8 cellular contexts compared by ENCODE assay signal in genomic region chr5:32613050-32613672, GRCh38. TPM values are rescaled to one million over a fixed set of nuclear protein-coding genes. Genes with fewer than 3 reads are reported as not detected.
DNase-seq lines count a peak whose midpoint lies in the region; ATAC-seq, FAIRE-seq and TF ChIP-seq lines count a peak whose summit lies in the region.

No MANE protein-coding gene starts in this region.

- H3K4me1 Mint-ChIP-seq in astrocyte (ENCODE audit: low read depth, unreplicated experiment), result peaks cover 16% of the 10 kb centered on the region

- H2AFZ ChIP-seq in astrocyte (ENCODE audit: low read depth, low read length), result no peak overlapping the region

- H3K36me3 Mint-ChIP-seq in astrocyte (ENCODE audit: low read depth, unreplicated experiment), result peaks cover 16% of the 10 kb centered on the region

- peak overlapping the region; percentile 19 for H3K27ac ChIP-seq in astrocyte (ENCODE audit: low read depth, low read length)

- H3K27me3 ChIP-seq in astrocyte (ENCODE audit: insufficient read depth, low read length), result no peaks in the 10 kb centered on the region

- peak overlapping the region; percentile 24 for H3K9ac ChIP-seq in astrocyte (ENCODE audit: low read length)

- H3K4me3 Mint-ChIP-seq in astrocyte (ENCODE audit: unreplicated experiment), result no peak overlapping the region

- peak; percentile 98 for TF ChIP-seq CTCF in astrocyte (IDR thresholded peaks at IDR 0.05; ENCODE audit: insufficient read depth, low read depth, low read length)

- no peaks in the 10 kb centered on the region for H3K36me3 ChIP-seq in astrocyte (ENCODE audit: insufficient read depth, low read length)

- peak overlapping the region; percentile 99 for H3K27ac Mint-ChIP-seq in astrocyte (ENCODE audit: unreplicated experiment)

- no peak for FAIRE-seq in astrocyte (lab: Jason Lieb, UNC)

- H3K4me1 ChIP-seq in astrocyte (ENCODE audit: insufficient read depth, low read length), result peaks cover 12% of the 10 kb centered on the region

- H3K9me3 Mint-ChIP-seq in astrocyte (ENCODE audit: unreplicated experiment), result no peaks in the 10 kb centered on the region

- no peaks in the 10 kb centered on the region for H4K20me1 ChIP-seq in astrocyte (ENCODE audit: insufficient read depth, low read length)

- ATAC-seq in HG02588 (IDR thresholded peaks at IDR 0.05; ENCODE audit: unreplicated experiment) (peak; percentile 72), GM19324 (IDR thresholded peaks at IDR 0.05; ENCODE audit: low FRiP score, unreplicated experiment) (no peak)

- H3K9me3 ChIP-seq in astrocyte (ENCODE audit: insufficient read depth, low read depth, low read length), result no peaks in the 10 kb centered on the region

- H3K79me2 ChIP-seq in astrocyte (ENCODE audit: insufficient read depth, low read length), result no peaks in the 10 kb centered on the region

- H3K4me3 ChIP-seq in astrocyte (ENCODE audit: insufficient read depth, low read depth, low read length) (no peak overlapping the region), skeletal muscle cell (ENCODE audit: low read depth, low read length) (no peak overlapping the region)

- peak overlapping the region; percentile 56 for H3K4me2 ChIP-seq in astrocyte (ENCODE audit: low read length)

- no peaks in the 10 kb centered on the region for H3K27me3 Mint-ChIP-seq in astrocyte (ENCODE audit: low read depth, unreplicated experiment)

- peak; percentile 53 for DNase-seq in GM04504 (ENCODE audit: low read depth)
- peak; percentile 26 to 62 for DNase-seq in NCI-H187 (lab: John Stamatoyannopoulos, UW)
- DNase-seq in T-helper 22 cell (ENCODE audit: low read depth), result peak; percentile 51
- DNase-seq in astrocyte (ENCODE audit: low read depth), result peak; percentile 53
- peak; percentile 73 for DNase-seq in hepatic stellate cell (ENCODE audit: low spot score)
- DNase-seq in skeletal muscle cell (ENCODE audit: low read depth), result peak; percentile 22

RNA-seq across cellular contexts. Expression of gene SUB1, which starts 27.8 kb away (rescaled TPM):
- total RNA-seq in astrocyte, result 219 and 235 TPM in 2 replicates

Comparison
In these comparisons a context has a peak if more than half of its experiments do, and no peak if none do; other contexts are left out.
1. DNase-seq: peak in every context shown above with its lines; median percentile 73 in hepatic stellate cell; 53 in GM04504; 53 in astrocyte; 51 in T-helper 22 cell; 44 in NCI-H187; 22 in skeletal muscle cell.